In genomic region chr2:230097424-230097823, GRCh38 we compare ENCODE assay signal across 26 cellular contexts. TPM values are rescaled to one million over a fixed set of nuclear protein-coding genes. Genes with fewer than 3 reads are reported as not detected.
DNase-seq lines count a peak whose midpoint lies in the region; ATAC-seq, FAIRE-seq and TF ChIP-seq lines count a peak whose summit lies in the region.
"Had no signal": no experiment of that assay in that cellular context is flagged by ENCODE, and none has a peak within 500 bp of the region (broad histone marks: within the 10 kb centered on the region; RNA-seq: fewer than 3 reads in every experiment).

No MANE protein-coding gene starts in this region.

- H3K79me2 ChIP-seq in HepG2 (ENCODE audit: insufficient read depth, low read length), result no peaks in the 10 kb centered on the region
- no peaks in the 10 kb centered on the region for H3K79me2 ChIP-seq in PC-3 (ENCODE audit: low read length)

- no peaks in the 10 kb centered on the region for H3K36me3 ChIP-seq in liver (ENCODE audit: control insufficient read depth in 4 of 4, insufficient read depth in 3 of 4, low read depth in 1 of 4, low read length in 3 of 4)
- H3K36me3 ChIP-seq in HepG2 (replicated peaks in 1 of 2; ENCODE audit: control insufficient read depth in 1 of 2, insufficient read depth in 2 of 2, low read length in 2 of 2), result no peaks in the 10 kb centered on the region
- H3K36me3 ChIP-seq in PC-3 (ENCODE audit: low read depth, low read length), result no peaks in the 10 kb centered on the region
- H3K36me3 ChIP-seq: BLaER1, HAP-1 had no signal

- in situ Hi-C loops in HepG2 (cut with HindIII; ENCODE audit: extremely low pct_ligation_motif_present, low pct_unique_long_range_greater_than_20kb), result no loop called here

- WGBS in liver, result 44% methylated on average over 3 of the region's 3 CpGs
- WGBS in HepG2 (ENCODE audit: low lambda C conversion rate), result 1% methylated on average over 3 of the region's 3 CpGs

- H3K27ac ChIP-seq in liver (ENCODE audit: low read depth in 1 of 2, low read length in 2 of 2), result no peak overlapping the region
- no peak overlapping the region for H3K27ac ChIP-seq in HepG2 (ENCODE audit: extremely low read length, insufficient read depth, low read length)
- peak overlapping the region; percentile 91 for H3K27ac ChIP-seq in PC-3 (ENCODE audit: low read length)
- H3K27ac ChIP-seq: BLaER1, KMS-11 had no signal

- POLR2A ChIA-PET in HepG2 (lab: Yijun Ruan, JAX), result no interaction called here
- POLR2A ChIA-PET in PC-3 (lab: Charles Lee; ENCODE audit: unreplicated experiment), result no interaction called here

- H3K9me3 ChIP-seq in liver (ENCODE audit: control insufficient read depth in 4 of 4, low read length in 3 of 4), result peaks cover 0 to 2% (median 0%) of the 10 kb centered on the region in 4 donors
- no peaks in the 10 kb centered on the region for H3K9me3 ChIP-seq in HepG2 (ENCODE audit: low read length)
- H3K9me3 ChIP-seq in PC-3 (ENCODE audit: low read length), result no peaks in the 10 kb centered on the region
- H3K9me3 ChIP-seq: HAP-1 had no signal

- H2AFZ ChIP-seq in HepG2 (ENCODE audit: low read length), result no peak overlapping the region
- H2AFZ ChIP-seq in PC-3 (ENCODE audit: low read length), result peak overlapping the region; percentile 21; the same call in 1 of the 2 replicates

- H3K4me2 ChIP-seq in HepG2 (ENCODE audit: low read depth, low read length), result no peak overlapping the region
- H3K4me2 ChIP-seq in PC-3 (ENCODE audit: low read length), result peak overlapping the region; percentile 53
- H3K4me2 ChIP-seq: BLaER1, KMS-11 had no signal

- no peaks in the 10 kb centered on the region for H3K27me3 ChIP-seq in liver (ENCODE audit: control insufficient read depth in 4 of 4, insufficient read depth in 4 of 4, low read length in 3 of 4)
- H3K27me3 ChIP-seq in HepG2 (ENCODE audit: control insufficient read depth in 1 of 2, insufficient read depth in 2 of 2, low read length in 2 of 2), result no peaks in the 10 kb centered on the region
- H3K27me3 ChIP-seq in PC-3 (ENCODE audit: low read length), result no peaks in the 10 kb centered on the region
- H3K27me3 ChIP-seq: BLaER1 had no signal

- no peak for TF ChIP-seq CTCF in liver (IDR thresholded peaks at IDR 0.05; ENCODE audit: low read depth, low read length, missing input control)
- TF ChIP-seq CTCF in HepG2 (CRISPR knock-in tag; IDR thresholded peaks at IDR 0.05), result no peak
- TF ChIP-seq CTCF in PC-3 (conservative IDR thresholded peaks at IDR 0.05; ENCODE audit: low read depth, low read length), result no peak

- CTCF ChIA-PET in HepG2 (lab: Yijun Ruan, JAX; ENCODE audit: low intra/inter-chr PET ratio, low total read pairs), result no interaction called here
- CTCF ChIA-PET in PC-3 (lab: Charles Lee), result interaction anchor here (0.6 kb wide), 1 partner anchor 63 kb away, joined by 13 read pairs; no protein-coding TSS in a partner anchor

- intact Hi-C loops in HepG2 (cut with micrococcal nuclease; ENCODE audit: unreplicated experiment) (no loop called here), PC-3 (cut with micrococcal nuclease) (no loop called here)

- H3F3A ChIP-seq in PC-3 (ENCODE audit: low read length, unreplicated experiment), result no peaks in the 10 kb centered on the region

- H3K4me3 ChIP-seq in liver (ENCODE audit: low read depth in 1 of 3, low read length in 3 of 3) (no peak overlapping the region), HepG2 (replicated peaks in 1 of 3; ENCODE audit: insufficient read depth in 1 of 3, low read depth in 2 of 3, low read length in 3 of 3) (no peak overlapping the region), PC-3 (ENCODE audit: low read length) (no peak overlapping the region)
- H3K4me3 ChIP-seq: BLaER1, GM12878, HAP-1 had no signal

- no peak for FAIRE-seq in HepG2 (lab: Jason Lieb, UNC)
- FAIRE-seq: GM12878 had no signal

- H3K4me1 ChIP-seq in liver (ENCODE audit: control insufficient read depth in 4 of 4, insufficient read depth in 4 of 4, low read length in 3 of 4) (peaks cover 0 to 3% (median under 1%) of the 10 kb centered on the region in 4 donors), HepG2 (ENCODE audit: insufficient read depth, low read length) (no peaks in the 10 kb centered on the region), PC-3 (ENCODE audit: insufficient read depth, low read length) (peaks cover 21% of the 10 kb centered on the region)
- H3K4me1 ChIP-seq: BLaER1, HAP-1 had no signal

- TF ChIP-seq EP300 in HepG2 (IDR thresholded peaks at IDR 0.05; ENCODE audit: low read depth in 2 of 2, low read length in 2 of 2), result no peak
- no peak for TF ChIP-seq EP300 in HepG2 (CRISPR knock-in tag; IDR thresholded peaks at IDR 0.05; ENCODE audit: borderline replicate concordance)

- H3K9me2 ChIP-seq in PC-3 (replicated peaks; ENCODE audit: low read length), result no peaks in the 10 kb centered on the region

- no peak for TF ChIP-seq POLR2A in HepG2 (IDR thresholded peaks at IDR 0.05; ENCODE audit: insufficient read depth in 1 of 2, low read depth in 2 of 2, low read length in 2 of 2)

- DNase-seq in HepG2 (ENCODE audit: low spot score), result no peak
- peak; percentile 59 for DNase-seq in PC-3
- no peak for DNase-seq in left lobe of liver (ENCODE audit: low spot score)
- no peak for DNase-seq in activated gamma-delta T cell treated with Interleukin-2 at 50 U/mL for 16 hours
- no peak for DNase-seq in cerebellar nuclear complex (lab: John Stamatoyannopoulos, UW)
- DNase-seq: CD4-positive, alpha-beta memory T cell; COR-L47; DMS79; GDM1; GOT3; NCI-H1092; NCI-H1417 treated with DMSO at 0.1 percent for 48 hours; NCI-H1694 treated with DMSO at 0.1 percent for 48 hours; NCI-H2081; NCI-H2171 treated with DMSO at 0.1 percent for 48 hours; NCI-H524; NCI-H774; Right ventricle myocardium superior; RPMI8226 had no signal

- H4K20me1 ChIP-seq in HepG2 (ENCODE audit: insufficient read depth, low read length) (no peaks in the 10 kb centered on the region), PC-3 (ENCODE audit: low read length) (no peaks in the 10 kb centered on the region)
- H4K20me1 ChIP-seq: BLaER1 had no signal

- no peak overlapping the region for H3K9ac ChIP-seq in liver (ENCODE audit: low read depth in 1 of 2, low read length in 2 of 2)
- H3K9ac ChIP-seq in HepG2 (ENCODE audit: insufficient read depth, low read depth, low read length), result no peak overlapping the region
- peak overlapping the region; percentile 45 for H3K9ac ChIP-seq in PC-3 (ENCODE audit: low read length)
- H3K9ac ChIP-seq: BLaER1, KMS-11 had no signal

- ATAC-seq in HepG2 (no peak), PC-3 (peak; percentile 27), left lobe of liver (peak; percentile 62), SK-N-SH treated with all-trans-retinoic acid at 6 μM for 48 hours (no peak)
- ATAC-seq: GM12878 had no signal

- TF ChIP-seq RAD21 in liver (IDR thresholded peaks at IDR 0.05), result no peak
- TF ChIP-seq RAD21 in HepG2 (CRISPR knock-in tag; IDR thresholded peaks at IDR 0.05), result no peak

- no TSS peak for BruUV-seq in HepG2 (replicated peaks; lab: Mats Ljungman, UMichigan)
- no TSS peak for BruUV-seq in PC-3 (replicated peaks; lab: Mats Ljungman, UMichigan)

TF ChIP-seq in liver, 16 proteins besides CTCF, POLR2A, EP300 and RAD21 (continues in another document):
- TF ChIP-seq EGR1 (IDR thresholded peaks at IDR 0.05; ENCODE audit: low read depth in 2 of 2), result no peak
- TF ChIP-seq RXRA (IDR thresholded peaks at IDR 0.05), result peak in 1 of 2 donors; percentile 51
- TF ChIP-seq HNF4G (IDR thresholded peaks at IDR 0.05), result no peak
- TF ChIP-seq TAF1 (conservative IDR thresholded peaks at IDR 0.05), result no peak

TF ChIP-seq in HepG2, 621 proteins besides CTCF, POLR2A, EP300 and RAD21 (continues in another document):
- no peak for TF ChIP-seq ZFP37 (CRISPR knock-in tag; IDR thresholded peaks at IDR 0.05; ENCODE audit: borderline replicate concordance)

TF ChIP-seq in SK-N-SH treated with all-trans-retinoic acid at 6 μM for 48 hours, 23 proteins besides CTCF, POLR2A, EP300 and RAD21 (continues in another document):
- no peak for TF ChIP-seq ARNTL (CRISPR knock-in tag; IDR thresholded peaks at IDR 0.05; ENCODE audit: borderline replicate concordance, low read depth)
- no peak for TF ChIP-seq OSR1 (CRISPR knock-in tag; IDR thresholded peaks at IDR 0.05)
- no peak for TF ChIP-seq BACH2 (CRISPR knock-in tag; IDR thresholded peaks at IDR 0.05; ENCODE audit: borderline replicate concordance)
- no peak for TF ChIP-seq ZNF70 (CRISPR knock-in tag; IDR thresholded peaks at IDR 0.05)
- TF ChIP-seq ESRRG (CRISPR knock-in tag; IDR thresholded peaks at IDR 0.05), result no peak
- TF ChIP-seq ZFP3 (CRISPR knock-in tag; IDR thresholded peaks at IDR 0.05), result no peak
- no peak for TF ChIP-seq CSDC2 (CRISPR knock-in tag; IDR thresholded peaks at IDR 0.05)

RNA-seq across cellular contexts. Expression of gene SLC16A14, which starts 28.7 kb away (rescaled TPM):
- total RNA-seq in liver (1 to 10 TPM in 1 of 2 donors, under 1 TPM in 1; 0.79 to 3.7 TPM), HepG2 (2016; rRNA removed; fragmentation: Illumina TruSeq; extraction: Trizol) (not detected in 2 replicates), PC-3 (2014; rRNA removed) (12.4 and 14.4 TPM in 2 replicates), left lobe of liver (1.6 TPM)
- polyA plus RNA-seq in liver (1 to 10 TPM in 1 of 2 donors, under 1 TPM in 1; 0.28 to 1.4 TPM), HepG2 (2011; rRNA removed) (0.04 and 0.05 TPM in 2 replicates)
- total RNA-seq in HepG2 (2016; cell fraction: cytosol; rRNA removed; fragmentation: Illumina TruSeq; extraction: Trizol; ENCODE audit: low read depth), result not detected in 2 replicates
- total RNA-seq in HepG2 (2016; cell fraction: insoluble cytoplasmic fraction; rRNA removed; fragmentation: Illumina TruSeq; extraction: Trizol), result not detected in 2 replicates
- not detected in 2 replicates for total RNA-seq in HepG2 (2016; cell fraction: membrane; rRNA removed; fragmentation: Illumina TruSeq; extraction: Trizol)
- total RNA-seq in HepG2 (2016; cell fraction: nucleus; rRNA removed; fragmentation: Illumina TruSeq; extraction: Trizol), result not detected in 2 replicates
- polyA plus RNA-seq in HepG2 (2011; cell fraction: cytosol; rRNA removed), result not detected in 2 replicates
- polyA plus RNA-seq in HepG2 (2011; cell fraction: nucleus; rRNA removed), result not detected in 2 replicates
- not detected in 2 replicates for polyA plus RNA-seq in HepG2 (2012)
- not detected in 2 replicates for polyA plus RNA-seq in HepG2 (2016; cell fraction: cytosol; fragmentation: Illumina TruSeq; extraction: Trizol; ENCODE audit: low read depth)
- not detected in 2 replicates for polyA plus RNA-seq in HepG2 (2016; cell fraction: insoluble cytoplasmic fraction; fragmentation: Illumina TruSeq; extraction: Trizol; ENCODE audit: low read depth)
- polyA plus RNA-seq in HepG2 (2016; cell fraction: membrane; fragmentation: Illumina TruSeq; extraction: Trizol; ENCODE audit: low read depth), result not detected in 2 replicates
- polyA plus RNA-seq in HepG2 (2016; cell fraction: nucleus; fragmentation: Illumina TruSeq; extraction: Trizol; ENCODE audit: insufficient read depth, low read depth), result not detected in 2 replicates
- polyA minus RNA-seq in HepG2 (2011; rRNA and poly(A)+ RNA removed; ENCODE audit: low replicate concordance), result 1.4 TPM in 1 of 2 replicates, not detected in the other
- not detected in 2 replicates for polyA minus RNA-seq in HepG2 (2011; cell fraction: cytosol; rRNA and poly(A)+ RNA removed)
- polyA minus RNA-seq in HepG2 (2011; cell fraction: nucleus; rRNA and poly(A)+ RNA removed), result not detected in 2 replicates
- total RNA-seq: A172 had no signal

Comparison
In these comparisons a context has a peak if more than half of its experiments do, and no peak if none do; other contexts are left out.
1. ATAC-seq: peak in PC-3 (single experiment) and left lobe of liver (single experiment); none in HepG2 (single experiment) and SK-N-SH treated with all-trans-retinoic acid at 6 μM for 48 hours (single experiment).